ENCODE assay signal across 8 cellular contexts in the genomic region with DNA sequence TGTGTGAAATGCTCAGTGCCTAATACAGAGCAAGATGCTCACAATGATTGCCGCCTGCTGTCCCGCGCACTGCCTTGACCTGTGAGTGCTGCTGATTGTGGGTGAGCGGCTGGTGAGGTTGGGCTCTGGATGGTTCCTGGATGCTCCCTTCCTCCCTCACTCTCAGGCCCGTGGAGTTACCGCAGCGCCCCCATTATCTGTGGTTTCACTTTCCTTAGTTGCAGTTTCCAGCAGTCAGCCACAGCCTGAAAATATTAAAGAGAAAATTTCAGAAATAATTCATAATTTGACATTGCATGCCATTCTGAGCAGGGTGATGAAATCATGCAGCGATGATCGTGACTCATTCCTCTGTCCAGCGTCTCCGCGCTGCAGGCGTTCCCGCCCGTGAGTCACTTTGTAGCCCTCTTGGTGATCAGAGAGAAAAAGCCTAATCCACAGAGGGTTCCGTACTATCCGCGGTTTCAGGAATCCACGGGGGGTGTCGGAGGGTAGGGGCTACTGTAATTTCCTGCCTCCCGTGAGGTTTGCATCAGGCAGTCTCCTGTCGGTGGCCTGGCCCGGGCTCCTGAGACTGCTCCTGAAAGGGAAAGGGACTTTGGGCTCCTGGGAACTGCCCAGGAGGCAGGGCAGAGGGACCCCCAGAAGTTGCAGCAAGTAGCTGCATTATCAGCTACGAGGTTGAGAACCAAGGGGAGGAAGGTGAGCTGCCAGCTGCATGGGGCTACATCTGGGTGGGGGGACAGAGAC. TPM values are rescaled to one million over a fixed set of nuclear protein-coding genes. Genes with fewer than 3 reads are reported as not detected.
DNase-seq lines count a peak whose midpoint lies in the region; ATAC-seq and TF ChIP-seq lines count a peak whose summit lies in the region.

No MANE protein-coding gene starts in this region.

- H3K36me3 ChIP-seq in iPS-20b (ENCODE audit: insufficient read depth, low read depth, low read length) (peaks cover 62% of the 10 kb centered on the region), tibial nerve (peaks cover 2 to 29% (median 17%) of the 10 kb centered on the region in 3 donors)

- TF ChIP-seq EP300 in tibial nerve (IDR thresholded peaks at IDR 0.05) = peak; percentile 21 to 83

- no peak overlapping the region for H3K4me3 ChIP-seq in iPS-20b (ENCODE audit: low read length)
- peak overlapping the region in 3 of 4 donors; percentile 7 to 38 (median 22) for H3K4me3 ChIP-seq in tibial nerve

- H3K9me3 ChIP-seq in iPS-20b (ENCODE audit: insufficient read depth, low read depth, low read length) (no peaks in the 10 kb centered on the region), tibial nerve (no peaks in the 10 kb centered on the region)

- TF ChIP-seq CTCF in tibial nerve (IDR thresholded peaks at IDR 0.05) = peak in 2 of 5 experiments; percentile 19 to 23

- peak overlapping the region; percentile 43; the same call in 1 of the 2 replicates for H3K9ac ChIP-seq in iPS-20b (ENCODE audit: low read depth, low read length)

- H3K27ac ChIP-seq in iPS-20b (ENCODE audit: low read length) (no peak overlapping the region), tibial nerve (peak overlapping the region; percentile 67 to 92 (median 78))

- H3K4me1 ChIP-seq in iPS-20b (ENCODE audit: insufficient read depth, low read length) (no peaks in the 10 kb centered on the region), tibial nerve (peaks cover 0 to 44% (median 7%) of the 10 kb centered on the region in 4 donors)

- H3K27me3 ChIP-seq in iPS-20b (ENCODE audit: insufficient read depth, low read length) (no peaks in the 10 kb centered on the region), tibial nerve (no peaks in the 10 kb centered on the region)

- DNase-seq in DMS53 (lab: John Stamatoyannopoulos, UW) (peak; percentile 29), DMS53 treated with DMSO at 0.1 percent for 48 hours (lab: John Stamatoyannopoulos, UW; ENCODE audit: unreplicated experiment) (no peak), amniotic epithelial cell (ENCODE audit: low read depth) (peak; percentile 96), tibial nerve (ENCODE audit: low spot score in 2 of 2) (peak; percentile 47 to 53), activated gamma-delta T cell (lab: John Stamatoyannopoulos, UW) (no peak), SKM-1 (lab: John Stamatoyannopoulos, UW; ENCODE audit: unreplicated experiment) (no peak)

- TF ChIP-seq POLR2A in tibial nerve (IDR thresholded peaks at IDR 0.05) = no peak

- 9 to 12% methylated on average over 22 to 24 of the region's 24 CpGs for WGBS in tibial nerve, 2 donors

- ATAC-seq in activated CD4-positive, CD25-positive, alpha-beta regulatory T cell treated with anti-CD3 and anti-CD28 coated beads, Interleukin-2, amount 50 U/mL, for 24 hours = no peak

RNA-seq across cellular contexts. Expression of gene RPL3, which starts 10.6 kb away (rescaled TPM):
- 1,000 to 10,000 TPM; 1,869 to 2,331 (median 1,970) TPM for total RNA-seq in tibial nerve

RNA-seq across cellular contexts. Expression of gene SYNGR1, which starts 41.0 kb away (rescaled TPM):
- 10 to 100 TPM; 21.1 to 32.8 (median 25.5) TPM for total RNA-seq in tibial nerve

Comparison
In these comparisons a context has a peak if more than half of its experiments do, and no peak if none do; other contexts are left out.
1. DNase-seq: peak in DMS53 (single experiment), amniotic epithelial cell (single experiment) and tibial nerve (2 of 2); none in DMS53 treated with DMSO at 0.1 percent for 48 hours (single experiment), activated gamma-delta T cell (single experiment) and SKM-1 (single experiment).